ENCODE assay signal across 15 cellular contexts in genomic region chr18:70398076-70398475, GRCh38.
A peak's percentile ranks its signal among the peaks of the same experiment; 100 is the strongest.
DNase-seq lines count a peak whose midpoint lies in the region; ATAC-seq and TF ChIP-seq lines count a peak whose summit lies in the region.
"Had no signal": no experiment of that assay in that cellular context is flagged by ENCODE, and none has a peak within 500 bp of the region (broad histone marks: within the 10 kb centered on the region; RNA-seq: fewer than 3 reads in every experiment).

No MANE protein-coding gene starts in this region.

- no peak for ATAC-seq in upper lobe of left lung (ENCODE audit: low FRiP score in 2 of 2)
- ATAC-seq: GM23338 had no signal

- no peaks in the 10 kb centered on the region for H3K4me1 ChIP-seq in upper lobe of left lung
- H3K4me1 ChIP-seq: BLaER1 had no signal

- DNase-seq in HFFc6: no peak
- DNase-seq in NCI-H2107 treated with DMSO at 0.1 percent for 48 hours (lab: John Stamatoyannopoulos, UW; ENCODE audit: unreplicated experiment): peak; percentile 64
- DNase-seq in WERI-Rb-1: no peak
- no peak for DNase-seq in COLO829 (ENCODE audit: low spot score)
- no peak for DNase-seq in NCI-H226
- DNase-seq in activated gamma-delta T cell (lab: John Stamatoyannopoulos, UW): no peak
- DNase-seq in upper lobe of left lung: no peak
- DNase-seq: CD8-positive, alpha-beta memory T cell; GF-D8; Karpas-422; NCI-H1930; SHP77 had no signal

- 87 to 88% methylated on average over 1 of the region's 1 CpG for WGBS in upper lobe of left lung, 2 donors

- peaks cover 8% of the 10 kb centered on the region; the same call in 1 of the 2 replicates for H3K36me3 Mint-ChIP-seq in HFFc6 (ENCODE audit: low read depth)
- H3K36me3 Mint-ChIP-seq: CD8-positive, alpha-beta memory T cell had no signal

- H3K27me3 ChIP-seq in WERI-Rb-1 (ENCODE audit: insufficient read depth, low read depth, severe bottlenecking) (no peaks in the 10 kb centered on the region), upper lobe of left lung (no peaks in the 10 kb centered on the region)
- H3K27me3 ChIP-seq: BLaER1 had no signal

- no peak for TF ChIP-seq POLR2A in upper lobe of left lung (IDR thresholded peaks at IDR 0.05)

- peaks cover 55% of the 10 kb centered on the region for H3K4me1 Mint-ChIP-seq in HFFc6 (ENCODE audit: low read depth)
- H3K4me1 Mint-ChIP-seq: CD8-positive, alpha-beta memory T cell; GM23338 had no signal

- H3K9me3 ChIP-seq in WERI-Rb-1 (ENCODE audit: severe bottlenecking): no peaks in the 10 kb centered on the region
- no peaks in the 10 kb centered on the region for H3K9me3 ChIP-seq in upper lobe of left lung
- H3K9me3 ChIP-seq: BLaER1 had no signal

- peak overlapping the region; percentile 91 for H3K27ac Mint-ChIP-seq in HFFc6
- H3K27ac Mint-ChIP-seq: CD8-positive, alpha-beta memory T cell; GM23338; T-helper 1 cell treated with Interleukin-12 subunit alpha and Interleukin-12 subunit beta and Interleukin-4 antibody, amounts not matched to agents 30 μg/mL and 1 μg/mL, for 36 hours had no signal

- no peaks in the 10 kb centered on the region for H3K36me3 ChIP-seq in WERI-Rb-1
- H3K36me3 ChIP-seq in upper lobe of left lung: no peaks in the 10 kb centered on the region
- H3K36me3 ChIP-seq: BLaER1 had no signal

- peaks cover 4% of the 10 kb centered on the region; the same call in 1 of the 2 replicates for H3K9me3 Mint-ChIP-seq in HFFc6
- H3K9me3 Mint-ChIP-seq: GM23338; T-helper 1 cell treated with Interleukin-12 subunit alpha and Interleukin-12 subunit beta and Interleukin-4 antibody, amounts not matched to agents 30 μg/mL and 1 μg/mL, for 36 hours had no signal

- no peak overlapping the region; the same call in 1 of the 2 replicates for H3K4me3 Mint-ChIP-seq in HFFc6
- H3K4me3 Mint-ChIP-seq: CD8-positive, alpha-beta memory T cell; GM23338; T-helper 1 cell treated with Interleukin-12 subunit alpha and Interleukin-12 subunit beta and Interleukin-4 antibody, amounts not matched to agents 30 μg/mL and 1 μg/mL, for 36 hours had no signal

- no peak overlapping the region for H3K4me3 ChIP-seq in WERI-Rb-1 (ENCODE audit: low read depth, low read length)
- H3K4me3 ChIP-seq in upper lobe of left lung: no peak overlapping the region
- H3K4me3 ChIP-seq: BLaER1, GM23338 had no signal

- TF ChIP-seq EP300 in upper lobe of left lung (IDR thresholded peaks at IDR 0.05): no peak

- TF ChIP-seq CTCF in HFFc6 (IDR thresholded peaks at IDR 0.05): no peak
- TF ChIP-seq CTCF in WERI-Rb-1 (IDR thresholded peaks at IDR 0.05; ENCODE audit: low read depth, low read length): no peak
- no peak for TF ChIP-seq CTCF in upper lobe of left lung (IDR thresholded peaks at IDR 0.05)

- peak overlapping the region; percentile 70 for H3K27ac ChIP-seq in WERI-Rb-1
- no peak overlapping the region for H3K27ac ChIP-seq in upper lobe of left lung
- H3K27ac ChIP-seq: BLaER1 had no signal

- peaks cover 2% of the 10 kb centered on the region; the same call in 1 of the 2 replicates for H3K27me3 Mint-ChIP-seq in HFFc6 (ENCODE audit: insufficient read depth)
